In genomic region chr22:27543460-27543859, GRCh38 we compare ENCODE assay signal across 38 cellular contexts.
"Had no signal": no experiment of that assay in that cellular context is flagged by ENCODE, and none has a peak within 500 bp of the region (broad histone marks: within the 10 kb centered on the region; RNA-seq: fewer than 3 reads in every experiment).

No MANE protein-coding gene starts in this region.

- H3K9me3 Mint-ChIP-seq: activated CD4-positive, alpha-beta memory T cell treated with anti-CD3 and anti-CD28 coated beads for 36 hours; activated CD4-positive, alpha-beta T cell treated with anti-CD3 and anti-CD28 coated beads, Interleukin-2, amount 10 ng/mL, durations not matched to agents 24 days and 14 days; activated naive CD4-positive, alpha-beta T cell treated with anti-CD3 and anti-CD28 coated beads, Interleukin-2, amount 50 U/mL, for 24 hours; activated naive CD8-positive, alpha-beta T cell treated with anti-CD3 and anti-CD28 coated beads for 36 hours; activated naive CD8-positive, alpha-beta T cell treated with anti-CD3 and anti-CD28 coated beads, Interleukin-2, amount 50 U/mL, for 24 hours; activated T-cell treated with anti-CD3 and anti-CD28 coated beads, Interleukin-2, amount 50 U/mL, for 24 hours; activated T-helper 17 cell treated with anti-CD3 and anti-CD28 coated beads, Interleukin-2, amount 50 U/mL, for 72 hours; central memory CD8-positive, alpha-beta T cell; effector memory CD8-positive, alpha-beta T cell; T-helper 2 cell treated with Interferon-gamma antibody and Interleukin-4, amounts not matched to agents 5 μg/mL and 100 μg/mL, for 36 hours had no signal

- H3K27ac ChIP-seq: adrenal gland, body of pancreas, epithelial cell of prostate, esophagus squamous epithelium, gastroesophageal sphincter, heart right ventricle, hepatocyte, WERI-Rb-1 had no signal

- H3K4me3 ChIP-seq: adrenal gland, body of pancreas, esophagus squamous epithelium, gastroesophageal sphincter, heart right ventricle, hepatocyte had no signal

- H3K36me3 ChIP-seq: adrenal gland, esophagus squamous epithelium, gastroesophageal sphincter, heart right ventricle, WERI-Rb-1 had no signal

- H3K27me3 Mint-ChIP-seq: activated CD4-positive, alpha-beta T cell treated with anti-CD3 and anti-CD28 coated beads, Interleukin-2, amount 10 ng/mL, durations not matched to agents 24 days and 14 days; activated CD8-positive, alpha-beta memory T cell treated with anti-CD3 and anti-CD28 coated beads, Interleukin-2, amount 10 ng/mL, durations not matched to agents 7 days and 5 days; activated naive CD8-positive, alpha-beta T cell treated with anti-CD3 and anti-CD28 coated beads, Interleukin-2, amount 50 U/mL, for 24 hours had no signal

- DNase-seq: activated CD4-positive, alpha-beta memory T cell treated with anti-CD3 and anti-CD28 coated beads for 36 hours; activated CD4-positive, alpha-beta T cell treated with anti-CD3 and anti-CD28 coated beads for 36 hours; activated CD4-positive, alpha-beta T cell treated with anti-CD3 and anti-CD28 coated beads, Interleukin-2, amount 10 ng/mL, durations not matched to agents 24 days and 14 days; activated CD4-positive, CD25-positive, alpha-beta regulatory T cell; activated CD4-positive, CD25-positive, alpha-beta regulatory T cell treated with anti-CD3 and anti-CD28 coated beads, Interleukin-2, amount 50 U/mL, for 72 hours; activated CD8-positive, alpha-beta memory T cell treated with anti-CD3 and anti-CD28 coated beads, Interleukin-2, amount 10 ng/mL, durations not matched to agents 7 days and 5 days; activated CD8-positive, alpha-beta memory T cell treated with anti-CD3 and anti-CD28 coated beads, Interleukin-2, amount 50 U/mL, for 4 hours; activated CD8-positive, alpha-beta T cell treated with anti-CD3 and anti-CD28 coated beads, Interleukin-2, amount 10 ng/mL, durations not matched to agents 7 days and 5 days; activated effector memory CD4-positive, alpha-beta T cell treated with Interleukin-2 at 50 U/mL for 16 hours; activated gamma-delta T cell treated with Interleukin-2 at 50 U/mL for 16 hours; activated naive CD4-positive, alpha-beta T cell treated with Interleukin-2 at 50 U/mL for 16 hours; activated naive CD8-positive, alpha-beta T cell treated with anti-CD3 and anti-CD28 coated beads for 36 hours; activated naive CD8-positive, alpha-beta T cell treated with anti-CD3 and anti-CD28 coated beads, Interleukin-2, amount 50 U/mL, for 24 hours; activated T-cell treated with anti-CD3 and anti-CD28 coated beads, Interleukin-2, amount 50 U/mL, for 24 hours; adrenal gland; amygdala; aorta; body of pancreas; cortex of kidney; dermis blood vessel endothelial cell; effector CD4-positive, alpha-beta T cell; effector memory CD8-positive, alpha-beta T cell; esophagus squamous epithelium; foreskin melanocyte; heart right ventricle; T-helper 1 cell; T-helper 17 cell; T1000; WERI-Rb-1 had no signal

- H3K4me3 Mint-ChIP-seq: activated CD4-positive, alpha-beta memory T cell treated with anti-CD3 and anti-CD28 coated beads for 36 hours; activated CD4-positive, alpha-beta T cell treated with anti-CD3 and anti-CD28 coated beads for 36 hours; activated CD4-positive, alpha-beta T cell treated with anti-CD3 and anti-CD28 coated beads, Interleukin-2, amount 10 ng/mL, durations not matched to agents 24 days and 14 days; activated CD8-positive, alpha-beta memory T cell treated with anti-CD3 and anti-CD28 coated beads, Interleukin-2, amount 10 ng/mL, durations not matched to agents 7 days and 5 days; activated CD8-positive, alpha-beta T cell treated with anti-CD3 and anti-CD28 coated beads, Interleukin-2, amount 10 ng/mL, durations not matched to agents 7 days and 5 days; activated naive CD4-positive, alpha-beta T cell treated with anti-CD3 and anti-CD28 coated beads, Interleukin-2, amount 50 U/mL, for 24 hours; activated naive CD8-positive, alpha-beta T cell treated with anti-CD3 and anti-CD28 coated beads for 36 hours; activated naive CD8-positive, alpha-beta T cell treated with anti-CD3 and anti-CD28 coated beads, Interleukin-2, amount 50 U/mL, for 24 hours; activated T-cell treated with anti-CD3 and anti-CD28 coated beads, Interleukin-2, amount 50 U/mL, for 24 hours; activated T-helper 17 cell treated with anti-CD3 and anti-CD28 coated beads, Interleukin-2, amount 50 U/mL, for 72 hours; central memory CD8-positive, alpha-beta T cell; effector memory CD8-positive, alpha-beta T cell; T-helper 17 cell; T-helper 2 cell treated with Interferon-gamma antibody and Interleukin-4, amounts not matched to agents 5 μg/mL and 100 μg/mL, for 36 hours had no signal

- H3K4me1 Mint-ChIP-seq: activated CD4-positive, alpha-beta T cell treated with anti-CD3 and anti-CD28 coated beads for 36 hours; activated CD4-positive, alpha-beta T cell treated with anti-CD3 and anti-CD28 coated beads, Interleukin-2, amount 10 ng/mL, durations not matched to agents 24 days and 14 days; activated CD8-positive, alpha-beta memory T cell treated with anti-CD3 and anti-CD28 coated beads, Interleukin-2, amount 10 ng/mL, durations not matched to agents 7 days and 5 days; activated naive CD4-positive, alpha-beta T cell treated with anti-CD3 and anti-CD28 coated beads, Interleukin-2, amount 50 U/mL, for 24 hours; activated naive CD8-positive, alpha-beta T cell treated with anti-CD3 and anti-CD28 coated beads for 36 hours; activated naive CD8-positive, alpha-beta T cell treated with anti-CD3 and anti-CD28 coated beads, Interleukin-2, amount 50 U/mL, for 24 hours; activated T-helper 17 cell treated with anti-CD3 and anti-CD28 coated beads, Interleukin-2, amount 50 U/mL, for 72 hours; central memory CD8-positive, alpha-beta T cell; T-helper 17 cell had no signal

- FAIRE-seq: bronchial epithelial cell, colon had no signal

- H3K4me2 ChIP-seq: hepatocyte had no signal

- H3K79me2 ChIP-seq: hepatocyte had no signal

- H3K36me3 Mint-ChIP-seq: activated CD4-positive, alpha-beta memory T cell treated with anti-CD3 and anti-CD28 coated beads for 36 hours; activated CD8-positive, alpha-beta memory T cell treated with anti-CD3 and anti-CD28 coated beads, Interleukin-2, amount 10 ng/mL, durations not matched to agents 7 days and 5 days; activated naive CD4-positive, alpha-beta T cell treated with anti-CD3 and anti-CD28 coated beads, Interleukin-2, amount 50 U/mL, for 24 hours; activated naive CD8-positive, alpha-beta T cell treated with anti-CD3 and anti-CD28 coated beads for 36 hours had no signal

- H3K27me3 ChIP-seq: adrenal gland, body of pancreas had no signal

- ATAC-seq: activated CD4-positive, alpha-beta T cell treated with anti-CD3 and anti-CD28 coated beads for 36 hours; activated CD8-positive, alpha-beta memory T cell treated with anti-CD3 and anti-CD28 coated beads, Interleukin-2, amount 10 ng/mL, durations not matched to agents 7 days and 5 days; activated CD8-positive, alpha-beta T cell treated with anti-CD3 and anti-CD28 coated beads, Interleukin-2, amount 10 ng/mL, durations not matched to agents 7 days and 5 days; activated naive CD8-positive, alpha-beta T cell treated with anti-CD3 and anti-CD28 coated beads, Interleukin-2, amount 50 U/mL, for 24 hours; activated T-helper 17 cell treated with anti-CD3 and anti-CD28 coated beads, Interleukin-2, amount 50 U/mL, for 72 hours; body of pancreas; effector memory CD8-positive, alpha-beta T cell; gastroesophageal sphincter; heart right ventricle; T-helper 17 cell had no signal

- H3K9me3 ChIP-seq: adrenal gland, body of pancreas, esophagus squamous epithelium, gastroesophageal sphincter, heart right ventricle had no signal

- H3K4me1 ChIP-seq: adrenal gland, body of pancreas, esophagus squamous epithelium, heart right ventricle had no signal

- H3K27ac Mint-ChIP-seq: activated CD4-positive, alpha-beta memory T cell treated with anti-CD3 and anti-CD28 coated beads for 36 hours; activated CD4-positive, alpha-beta T cell treated with anti-CD3 and anti-CD28 coated beads for 36 hours; activated CD4-positive, alpha-beta T cell treated with anti-CD3 and anti-CD28 coated beads, Interleukin-2, amount 10 ng/mL, durations not matched to agents 24 days and 14 days; activated CD8-positive, alpha-beta memory T cell treated with anti-CD3 and anti-CD28 coated beads, Interleukin-2, amount 10 ng/mL, durations not matched to agents 7 days and 5 days; activated CD8-positive, alpha-beta T cell treated with anti-CD3 and anti-CD28 coated beads, Interleukin-2, amount 10 ng/mL, durations not matched to agents 7 days and 5 days; activated naive CD4-positive, alpha-beta T cell treated with anti-CD3 and anti-CD28 coated beads, Interleukin-2, amount 50 U/mL, for 24 hours; activated naive CD8-positive, alpha-beta T cell treated with anti-CD3 and anti-CD28 coated beads for 36 hours; activated naive CD8-positive, alpha-beta T cell treated with anti-CD3 and anti-CD28 coated beads, Interleukin-2, amount 50 U/mL, for 24 hours; activated T-cell treated with anti-CD3 and anti-CD28 coated beads, Interleukin-2, amount 50 U/mL, for 24 hours; activated T-helper 17 cell treated with anti-CD3 and anti-CD28 coated beads, Interleukin-2, amount 50 U/mL, for 72 hours; effector memory CD8-positive, alpha-beta T cell; T-helper 17 cell; T-helper 2 cell treated with Interferon-gamma antibody and Interleukin-4, amounts not matched to agents 5 μg/mL and 100 μg/mL, for 36 hours had no signal

- H2AFZ ChIP-seq: hepatocyte had no signal
